1 cellular context compared by ENCODE assay signal in the genomic region with DNA sequence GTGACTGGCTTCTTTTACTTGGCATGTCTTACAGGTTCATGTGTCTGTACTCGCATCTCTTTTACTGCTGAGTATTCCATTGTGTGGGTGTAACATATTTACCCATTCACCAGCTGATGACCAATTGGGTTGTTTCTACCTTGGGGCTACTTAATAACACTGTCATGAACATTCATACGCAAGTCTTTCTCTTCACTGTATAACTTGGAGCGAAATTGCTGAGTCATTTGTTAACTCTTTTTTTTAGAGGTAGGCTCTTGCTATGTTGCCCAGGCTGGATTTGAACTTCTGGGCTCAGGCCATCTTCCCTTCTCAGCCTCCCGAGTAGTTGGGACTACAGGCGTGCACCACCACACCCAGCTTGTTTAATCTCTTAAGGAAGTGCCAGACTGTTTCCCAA.
A peak's percentile ranks its signal among the peaks of the same experiment; 100 is the strongest.
TF ChIP-seq lines count a peak whose summit lies in the region.

No MANE protein-coding gene starts in this region.

TF ChIP-seq in K562, 482 proteins besides CTCF, POLR2A, EP300 and RAD21 (continues in another document):
- TF ChIP-seq, protein P1, sequence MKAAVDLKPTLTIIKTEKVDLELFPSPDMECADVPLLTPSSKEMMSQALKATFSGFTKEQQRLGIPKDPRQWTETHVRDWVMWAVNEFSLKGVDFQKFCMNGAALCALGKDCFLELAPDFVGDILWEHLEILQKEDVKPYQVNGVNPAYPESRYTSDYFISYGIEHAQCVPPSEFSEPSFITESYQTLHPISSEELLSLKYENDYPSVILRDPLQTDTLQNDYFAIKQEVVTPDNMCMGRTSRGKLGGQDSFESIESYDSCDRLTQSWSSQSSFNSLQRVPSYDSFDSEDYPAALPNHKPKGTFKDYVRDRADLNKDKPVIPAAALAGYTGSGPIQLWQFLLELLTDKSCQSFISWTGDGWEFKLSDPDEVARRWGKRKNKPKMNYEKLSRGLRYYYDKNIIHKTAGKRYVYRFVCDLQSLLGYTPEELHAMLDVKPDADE (conservative IDR thresholded peaks at IDR 0.05; ENCODE audit: control insufficient read depth, low read depth, low read length): no peak
- TF ChIP-seq NFE2 (IDR thresholded peaks at IDR 0.05; ENCODE audit: low read depth): peak; percentile 93
- TF ChIP-seq CCNT2 (IDR thresholded peaks at IDR 0.05; ENCODE audit: borderline replicate concordance, extremely low read depth, insufficient read length, low read depth, low read length): no peak
- peak; percentile 18; the same call in 1 of the 2 replicates for TF ChIP-seq POLR2AphosphoS2 (IDR thresholded peaks at IDR 0.05; ENCODE audit: low read length)
- TF ChIP-seq, protein P2, sequence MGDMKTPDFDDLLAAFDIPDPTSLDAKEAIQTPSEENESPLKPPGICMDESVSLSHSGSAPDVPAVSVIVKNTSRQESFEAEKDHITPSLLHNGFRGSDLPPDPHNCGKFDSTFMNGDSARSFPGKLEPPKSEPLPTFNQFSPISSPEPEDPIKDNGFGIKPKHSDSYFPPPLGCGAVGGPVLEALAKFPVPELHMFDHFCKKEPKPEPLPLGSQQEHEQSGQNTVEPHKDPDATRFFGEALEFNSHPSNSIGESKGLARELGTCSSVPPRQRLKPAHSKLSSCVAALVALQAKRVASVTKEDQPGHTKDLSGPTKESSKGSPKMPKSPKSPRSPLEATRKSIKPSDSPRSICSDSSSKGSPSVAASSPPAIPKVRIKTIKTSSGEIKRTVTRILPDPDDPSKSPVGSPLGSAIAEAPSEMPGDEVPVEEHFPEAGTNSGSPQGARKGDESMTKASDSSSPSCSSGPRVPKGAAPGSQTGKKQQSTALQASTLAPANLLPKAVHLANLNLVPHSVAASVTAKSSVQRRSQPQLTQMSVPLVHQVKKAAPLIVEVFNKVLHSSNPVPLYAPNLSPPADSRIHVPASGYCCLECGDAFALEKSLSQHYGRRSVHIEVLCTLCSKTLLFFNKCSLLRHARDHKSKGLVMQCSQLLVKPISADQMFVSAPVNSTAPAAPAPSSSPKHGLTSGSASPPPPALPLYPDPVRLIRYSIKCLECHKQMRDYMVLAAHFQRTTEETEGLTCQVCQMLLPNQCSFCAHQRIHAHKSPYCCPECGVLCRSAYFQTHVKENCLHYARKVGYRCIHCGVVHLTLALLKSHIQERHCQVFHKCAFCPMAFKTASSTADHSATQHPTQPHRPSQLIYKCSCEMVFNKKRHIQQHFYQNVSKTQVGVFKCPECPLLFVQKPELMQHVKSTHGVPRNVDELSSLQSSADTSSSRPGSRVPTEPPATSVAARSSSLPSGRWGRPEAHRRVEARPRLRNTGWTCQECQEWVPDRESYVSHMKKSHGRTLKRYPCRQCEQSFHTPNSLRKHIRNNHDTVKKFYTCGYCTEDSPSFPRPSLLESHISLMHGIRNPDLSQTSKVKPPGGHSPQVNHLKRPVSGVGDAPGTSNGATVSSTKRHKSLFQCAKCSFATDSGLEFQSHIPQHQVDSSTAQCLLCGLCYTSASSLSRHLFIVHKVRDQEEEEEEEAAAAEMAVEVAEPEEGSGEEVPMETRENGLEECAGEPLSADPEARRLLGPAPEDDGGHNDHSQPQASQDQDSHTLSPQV (IDR thresholded peaks at IDR 0.05): 0 out of 2 replicates have a peak, but pooled peaks have one; percentile 32
- TF ChIP-seq GATAD2A (IDR thresholded peaks at IDR 0.05): no peak
- TF ChIP-seq ZNF707 (CRISPR knock-in tag; conservative IDR thresholded peaks at IDR 0.05): no peak
- no peak for TF ChIP-seq KLF10 (CRISPR knock-in tag; IDR thresholded peaks at IDR 0.05)
- TF ChIP-seq BCOR (IDR thresholded peaks at IDR 0.05): 0 out of 2 replicates have a peak, but pooled peaks have one; percentile 19
- no peak for TF ChIP-seq CBX1 (IDR thresholded peaks at IDR 0.05; ENCODE audit: low read depth)
- TF ChIP-seq KDM1A (IDR thresholded peaks at IDR 0.05): peak; percentile 26 to 42; a peak in 1 of 4 replicates
- peak; percentile 87; the same call in 1 of the 2 replicates for TF ChIP-seq BACH1 (tag; IDR thresholded peaks at IDR 0.05)
- TF ChIP-seq HOXB6 (CRISPR knock-in tag; IDR thresholded peaks at IDR 0.05; ENCODE audit: borderline replicate concordance): no peak
- TF ChIP-seq, protein P3, sequence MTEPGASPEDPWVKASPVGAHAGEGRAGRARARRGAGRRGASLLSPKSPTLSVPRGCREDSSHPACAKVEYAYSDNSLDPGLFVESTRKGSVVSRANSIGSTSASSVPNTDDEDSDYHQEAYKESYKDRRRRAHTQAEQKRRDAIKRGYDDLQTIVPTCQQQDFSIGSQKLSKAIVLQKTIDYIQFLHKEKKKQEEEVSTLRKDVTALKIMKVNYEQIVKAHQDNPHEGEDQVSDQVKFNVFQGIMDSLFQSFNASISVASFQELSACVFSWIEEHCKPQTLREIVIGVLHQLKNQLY (CRISPR knock-in tag; conservative IDR thresholded peaks at IDR 0.05): no peak
- TF ChIP-seq CC2D1A (IDR thresholded peaks at IDR 0.05): no peak
- TF ChIP-seq, protein P4, sequence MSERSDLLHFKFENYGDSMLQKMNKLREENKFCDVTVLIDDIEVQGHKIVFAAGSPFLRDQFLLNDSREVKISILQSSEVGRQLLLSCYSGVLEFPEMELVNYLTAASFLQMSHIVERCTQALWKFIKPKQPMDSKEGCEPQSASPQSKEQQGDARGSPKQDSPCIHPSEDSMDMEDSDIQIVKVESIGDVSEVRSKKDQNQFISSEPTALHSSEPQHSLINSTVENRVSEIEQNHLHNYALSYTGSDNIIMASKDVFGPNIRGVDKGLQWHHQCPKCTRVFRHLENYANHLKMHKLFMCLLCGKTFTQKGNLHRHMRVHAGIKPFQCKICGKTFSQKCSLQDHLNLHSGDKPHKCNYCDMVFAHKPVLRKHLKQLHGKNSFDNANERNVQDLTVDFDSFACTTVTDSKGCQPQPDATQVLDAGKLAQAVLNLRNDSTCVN (CRISPR knock-in tag; IDR thresholded peaks at IDR 0.05): no peak
- TF ChIP-seq ZNF12 (CRISPR knock-in tag; IDR thresholded peaks at IDR 0.05): no peak
- 0 out of 2 replicates have a peak, but pooled peaks have one; percentile 36 for TF ChIP-seq HDAC2 (IDR thresholded peaks at IDR 0.05)
- TF ChIP-seq ZNF174 (CRISPR knock-in tag; IDR thresholded peaks at IDR 0.05): no peak
- peak; percentile 29; the same call in 1 of the 2 replicates for TF ChIP-seq ARID1B (IDR thresholded peaks at IDR 0.05)
- TF ChIP-seq DPF2 (IDR thresholded peaks at IDR 0.05): peak; percentile 49; the same call in 1 of the 2 replicates
- TF ChIP-seq, protein P5, sequence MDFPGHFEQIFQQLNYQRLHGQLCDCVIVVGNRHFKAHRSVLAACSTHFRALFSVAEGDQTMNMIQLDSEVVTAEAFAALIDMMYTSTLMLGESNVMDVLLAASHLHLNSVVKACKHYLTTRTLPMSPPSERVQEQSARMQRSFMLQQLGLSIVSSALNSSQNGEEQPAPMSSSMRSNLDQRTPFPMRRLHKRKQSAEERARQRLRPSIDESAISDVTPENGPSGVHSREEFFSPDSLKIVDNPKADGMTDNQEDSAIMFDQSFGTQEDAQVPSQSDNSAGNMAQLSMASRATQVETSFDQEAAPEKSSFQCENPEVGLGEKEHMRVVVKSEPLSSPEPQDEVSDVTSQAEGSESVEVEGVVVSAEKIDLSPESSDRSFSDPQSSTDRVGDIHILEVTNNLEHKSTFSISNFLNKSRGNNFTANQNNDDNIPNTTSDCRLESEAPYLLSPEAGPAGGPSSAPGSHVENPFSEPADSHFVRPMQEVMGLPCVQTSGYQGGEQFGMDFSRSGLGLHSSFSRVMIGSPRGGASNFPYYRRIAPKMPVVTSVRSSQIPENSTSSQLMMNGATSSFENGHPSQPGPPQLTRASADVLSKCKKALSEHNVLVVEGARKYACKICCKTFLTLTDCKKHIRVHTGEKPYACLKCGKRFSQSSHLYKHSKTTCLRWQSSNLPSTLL (IDR thresholded peaks at IDR 0.05): no peak
- no peak for TF ChIP-seq BRD9 (IDR thresholded peaks at IDR 0.05; ENCODE audit: low read depth, partially characterized antibody)
- TF ChIP-seq, protein P6, sequence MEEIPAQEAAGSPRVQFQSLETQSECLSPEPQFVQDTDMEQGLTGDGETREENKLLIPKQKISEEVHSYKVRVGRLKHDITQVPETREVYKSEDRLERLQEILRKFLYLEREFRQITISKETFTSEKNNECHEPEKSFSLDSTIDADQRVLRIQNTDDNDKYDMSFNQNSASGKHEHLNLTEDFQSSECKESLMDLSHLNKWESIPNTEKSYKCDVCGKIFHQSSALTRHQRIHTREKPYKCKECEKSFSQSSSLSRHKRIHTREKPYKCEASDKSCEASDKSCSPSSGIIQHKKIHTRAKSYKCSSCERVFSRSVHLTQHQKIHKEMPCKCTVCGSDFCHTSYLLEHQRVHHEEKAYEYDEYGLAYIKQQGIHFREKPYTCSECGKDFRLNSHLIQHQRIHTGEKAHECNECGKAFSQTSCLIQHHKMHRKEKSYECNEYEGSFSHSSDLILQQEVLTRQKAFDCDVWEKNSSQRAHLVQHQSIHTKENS (CRISPR knock-in tag; IDR thresholded peaks at IDR 0.05): no peak
- TF ChIP-seq MAFK (IDR thresholded peaks at IDR 0.05; ENCODE audit: low read length): peak; percentile 91
- TF ChIP-seq ETV5 (CRISPR knock-in tag; IDR thresholded peaks at IDR 0.05; ENCODE audit: low read depth): no peak
- TF ChIP-seq XRCC4 (IDR thresholded peaks at IDR 0.05; ENCODE audit: extremely low read depth, insufficient read depth, insufficient read length): no peak
- TF ChIP-seq, protein P7, sequence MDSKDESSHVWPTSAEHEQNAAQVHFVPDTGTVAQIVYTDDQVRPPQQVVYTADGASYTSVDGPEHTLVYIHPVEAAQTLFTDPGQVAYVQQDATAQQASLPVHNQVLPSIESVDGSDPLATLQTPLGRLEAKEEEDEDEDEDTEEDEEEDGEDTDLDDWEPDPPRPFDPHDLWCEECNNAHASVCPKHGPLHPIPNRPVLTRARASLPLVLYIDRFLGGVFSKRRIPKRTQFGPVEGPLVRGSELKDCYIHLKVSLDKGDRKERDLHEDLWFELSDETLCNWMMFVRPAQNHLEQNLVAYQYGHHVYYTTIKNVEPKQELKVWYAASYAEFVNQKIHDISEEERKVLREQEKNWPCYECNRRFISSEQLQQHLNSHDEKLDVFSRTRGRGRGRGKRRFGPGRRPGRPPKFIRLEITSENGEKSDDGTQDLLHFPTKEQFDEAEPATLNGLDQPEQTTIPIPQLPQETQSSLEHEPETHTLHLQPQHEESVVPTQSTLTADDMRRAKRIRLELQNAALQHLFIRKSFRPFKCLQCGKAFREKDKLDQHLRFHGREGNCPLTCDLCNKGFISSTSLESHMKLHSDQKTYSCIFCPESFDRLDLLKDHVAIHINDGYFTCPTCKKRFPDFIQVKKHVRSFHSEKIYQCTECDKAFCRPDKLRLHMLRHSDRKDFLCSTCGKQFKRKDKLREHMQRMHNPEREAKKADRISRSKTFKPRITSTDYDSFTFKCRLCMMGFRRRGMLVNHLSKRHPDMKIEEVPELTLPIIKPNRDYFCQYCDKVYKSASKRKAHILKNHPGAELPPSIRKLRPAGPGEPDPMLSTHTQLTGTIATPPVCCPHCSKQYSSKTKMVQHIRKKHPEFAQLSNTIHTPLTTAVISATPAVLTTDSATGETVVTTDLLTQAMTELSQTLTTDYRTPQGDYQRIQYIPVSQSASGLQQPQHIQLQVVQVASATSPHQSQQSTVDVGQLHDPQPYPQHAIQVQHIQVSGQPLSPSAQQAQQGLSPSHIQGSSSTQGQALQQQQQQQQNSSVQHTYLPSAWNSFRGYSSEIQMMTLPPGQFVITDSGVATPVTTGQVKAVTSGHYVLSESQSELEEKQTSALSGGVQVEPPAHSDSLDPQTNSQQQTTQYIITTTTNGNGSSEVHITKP (IDR thresholded peaks at IDR 0.05; ENCODE audit: partially characterized antibody): no peak
- TF ChIP-seq MAFG (tag; conservative IDR thresholded peaks at IDR 0.05): peak; percentile 98
- no peak for TF ChIP-seq MEF2D (tag; conservative IDR thresholded peaks at IDR 0.05; ENCODE audit: low read depth)
- TF ChIP-seq, protein P8, sequence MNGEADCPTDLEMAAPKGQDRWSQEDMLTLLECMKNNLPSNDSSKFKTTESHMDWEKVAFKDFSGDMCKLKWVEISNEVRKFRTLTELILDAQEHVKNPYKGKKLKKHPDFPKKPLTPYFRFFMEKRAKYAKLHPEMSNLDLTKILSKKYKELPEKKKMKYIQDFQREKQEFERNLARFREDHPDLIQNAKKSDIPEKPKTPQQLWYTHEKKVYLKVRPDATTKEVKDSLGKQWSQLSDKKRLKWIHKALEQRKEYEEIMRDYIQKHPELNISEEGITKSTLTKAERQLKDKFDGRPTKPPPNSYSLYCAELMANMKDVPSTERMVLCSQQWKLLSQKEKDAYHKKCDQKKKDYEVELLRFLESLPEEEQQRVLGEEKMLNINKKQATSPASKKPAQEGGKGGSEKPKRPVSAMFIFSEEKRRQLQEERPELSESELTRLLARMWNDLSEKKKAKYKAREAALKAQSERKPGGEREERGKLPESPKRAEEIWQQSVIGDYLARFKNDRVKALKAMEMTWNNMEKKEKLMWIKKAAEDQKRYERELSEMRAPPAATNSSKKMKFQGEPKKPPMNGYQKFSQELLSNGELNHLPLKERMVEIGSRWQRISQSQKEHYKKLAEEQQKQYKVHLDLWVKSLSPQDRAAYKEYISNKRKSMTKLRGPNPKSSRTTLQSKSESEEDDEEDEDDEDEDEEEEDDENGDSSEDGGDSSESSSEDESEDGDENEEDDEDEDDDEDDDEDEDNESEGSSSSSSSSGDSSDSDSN (IDR thresholded peaks at IDR 0.05; ENCODE audit: borderline replicate concordance in 1 of 2, low read depth in 2 of 2, low read length in 2 of 2): no peak
- no peak for TF ChIP-seq MTA1 (IDR thresholded peaks at IDR 0.05; ENCODE audit: borderline replicate concordance)
- TF ChIP-seq MAFF (IDR thresholded peaks at IDR 0.05; ENCODE audit: low read length): peak; percentile 95
- TF ChIP-seq ZNF316 (IDR thresholded peaks at IDR 0.05): peak; percentile 98
- peak; percentile 95 for TF ChIP-seq C11orf30 (IDR thresholded peaks at IDR 0.05; ENCODE audit: low read depth)
- TF ChIP-seq, protein P9, sequence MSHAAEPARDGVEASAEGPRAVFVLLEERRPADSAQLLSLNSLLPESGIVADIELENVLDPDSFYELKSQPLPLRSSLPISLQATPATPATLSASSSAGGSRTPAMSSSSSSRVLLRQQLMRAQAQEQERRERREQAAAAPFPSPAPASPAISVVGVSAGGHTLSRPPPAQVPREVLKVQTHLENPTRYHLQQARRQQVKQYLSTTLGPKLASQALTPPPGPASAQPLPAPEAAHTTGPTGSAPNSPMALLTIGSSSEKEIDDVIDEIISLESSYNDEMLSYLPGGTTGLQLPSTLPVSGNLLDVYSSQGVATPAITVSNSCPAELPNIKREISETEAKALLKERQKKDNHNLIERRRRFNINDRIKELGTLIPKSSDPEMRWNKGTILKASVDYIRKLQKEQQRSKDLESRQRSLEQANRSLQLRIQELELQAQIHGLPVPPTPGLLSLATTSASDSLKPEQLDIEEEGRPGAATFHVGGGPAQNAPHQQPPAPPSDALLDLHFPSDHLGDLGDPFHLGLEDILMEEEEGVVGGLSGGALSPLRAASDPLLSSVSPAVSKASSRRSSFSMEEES (CRISPR knock-in tag; IDR thresholded peaks at IDR 0.05): no peak
